Comparison of ENCODE assay signal across 8 cellular contexts in genomic region chr2:130726614-130727180, GRCh38. TPM values are rescaled to one million over a fixed set of nuclear protein-coding genes. Genes with fewer than 3 reads are reported as not detected.
DNase-seq lines count a peak whose midpoint lies in the region; ATAC-seq and TF ChIP-seq lines count a peak whose summit lies in the region.

No MANE protein-coding gene starts in this region.

- no peak overlapping the region for H3K4me3 ChIP-seq in SU-DHL-6 (ENCODE audit: insufficient read depth, low read length, poor library complexity, severe bottlenecking)
- peak overlapping the region; percentile 64 for H3K4me3 ChIP-seq in fibroblast of villous mesenchyme (ENCODE audit: low read depth, low read length)
- peak overlapping the region; percentile 60 for H3K4me3 ChIP-seq in skeletal muscle cell (ENCODE audit: low read depth, low read length)

- H3K9ac ChIP-seq in SU-DHL-6 (ENCODE audit: low read length), result no peak overlapping the region

- ATAC-seq in GM18505 (IDR thresholded peaks at IDR 0.05; ENCODE audit: unreplicated experiment) (peak; percentile 9), GM18511 (IDR thresholded peaks at IDR 0.05; ENCODE audit: unreplicated experiment) (no peak)

- no peaks in the 10 kb centered on the region for H4K20me1 ChIP-seq in SU-DHL-6 (ENCODE audit: low read depth, low read length)

- H2AFZ ChIP-seq in SU-DHL-6 (ENCODE audit: low read depth, low read length, severe bottlenecking), result no peak overlapping the region

- no peaks in the 10 kb centered on the region for H3K79me2 ChIP-seq in SU-DHL-6 (ENCODE audit: insufficient read depth, low read length)

- no peaks in the 10 kb centered on the region for H3K27me3 ChIP-seq in SU-DHL-6 (ENCODE audit: low read length)

- H3F3A ChIP-seq in SU-DHL-6 (ENCODE audit: insufficient read depth), result no peaks in the 10 kb centered on the region

- TF ChIP-seq CTCF in SU-DHL-6 (IDR thresholded peaks at IDR 0.05; ENCODE audit: insufficient read depth, low read length, poor library complexity, severe bottlenecking) (no peak), fibroblast of villous mesenchyme (IDR thresholded peaks at IDR 0.05; ENCODE audit: insufficient read depth, low read depth, low read length) (no peak)

- DNase-seq in fibroblast of villous mesenchyme (ENCODE audit: low read depth) (no peak), skeletal muscle cell (ENCODE audit: low read depth) (no peak), middle frontal gyrus (ENCODE audit: extremely low spot score, low spot score) (no peak), iPS-NIHi11 (ENCODE audit: low spot score) (no peak), Ammon's horn (ENCODE audit: low spot score) (no peak)

- H3K36me3 ChIP-seq in SU-DHL-6 (ENCODE audit: low read length), result no peaks in the 10 kb centered on the region

- peak overlapping the region; percentile 37 for H3K4me2 ChIP-seq in SU-DHL-6 (ENCODE audit: low read depth, low read length, poor library complexity, severe bottlenecking)

- TF ChIP-seq POLR2A in GM18505 (IDR thresholded peaks at IDR 0.05; ENCODE audit: borderline replicate concordance, extremely low read depth, insufficient read depth, insufficient read length), result no peak

- no peak overlapping the region for H3K27ac ChIP-seq in SU-DHL-6 (ENCODE audit: low read depth, low read length)

- no peaks in the 10 kb centered on the region for H3K9me3 ChIP-seq in SU-DHL-6 (ENCODE audit: insufficient read depth, low read length)

- no peaks in the 10 kb centered on the region for H3K9me2 ChIP-seq in SU-DHL-6 (replicated peaks; ENCODE audit: insufficient read depth, low read length)

RNA-seq across cellular contexts. Expression of gene GPR148, which starts 2.2 kb away (rescaled TPM):
- not detected in 2 replicates for total RNA-seq in fibroblast of villous mesenchyme

RNA-seq across cellular contexts. Expression of gene AMER3, which starts 28.6 kb away (rescaled TPM):
- total RNA-seq in fibroblast of villous mesenchyme, result not detected in 2 replicates
